Comparison of ENCODE assay signal across 9 cellular contexts in genomic region chr4:159047478-159048165, GRCh38. TPM values are rescaled to one million over a fixed set of nuclear protein-coding genes. Genes with fewer than 3 reads are reported as not detected.
DNase-seq lines count a peak whose midpoint lies in the region; FAIRE-seq and TF ChIP-seq lines count a peak whose summit lies in the region.
"Had no signal": no experiment of that assay in that cellular context is flagged by ENCODE, and none has a peak within 500 bp of the region (broad histone marks: within the 10 kb centered on the region; RNA-seq: fewer than 3 reads in every experiment).

No MANE protein-coding gene starts in this region.

- no peak overlapping the region for H3K4me3 ChIP-seq in endodermal cell (ENCODE audit: low read length)

- H3K27me3 ChIP-seq in endodermal cell (ENCODE audit: control insufficient read depth, insufficient read depth, low read length, poor library complexity, severe bottlenecking): no peaks in the 10 kb centered on the region

- H3K27ac Mint-ChIP-seq in endodermal cell (peak overlapping the region; percentile 75), neural crest cell (ENCODE audit: unreplicated experiment) (peak overlapping the region; percentile 92)

- no peaks in the 10 kb centered on the region for H3K27me3 Mint-ChIP-seq in endodermal cell (ENCODE audit: insufficient read depth)
- H3K27me3 Mint-ChIP-seq in neural crest cell (ENCODE audit: low read depth): no peaks in the 10 kb centered on the region

- TF ChIP-seq CTCF in endodermal cell (conservative IDR thresholded peaks at IDR 0.05) (no peak), neural crest cell (conservative IDR thresholded peaks at IDR 0.05) (no peak)

- DNase-seq in ELR (ENCODE audit: low read depth) (peak; percentile 23), OCI-M1 (lab: John Stamatoyannopoulos, UW) (peak; percentile 80), endodermal cell (no peak), neural crest cell (ENCODE audit: low read depth, low spot score) (no peak), H54 (ENCODE audit: insufficient read length, low spot score) (no peak), SW480 (ENCODE audit: low spot score) (no peak)
- no peak for DNase-seq in activated CD8-positive, alpha-beta memory T cell treated with anti-CD3 and anti-CD28 coated beads, Interleukin-2, amount 50 U/mL, for 4 hours
- DNase-seq in effector CD8-positive, alpha-beta T cell (lab: John Stamatoyannopoulos, UW): no peak
- DNase-seq: NCI-H2171 had no signal

- H3K9me3 ChIP-seq in endodermal cell (ENCODE audit: control insufficient read depth, low read length): no peaks in the 10 kb centered on the region

- peaks cover 6% of the 10 kb centered on the region for H3K4me1 ChIP-seq in endodermal cell (ENCODE audit: control insufficient read depth, insufficient read depth, low read length)

- H3K36me3 ChIP-seq in endodermal cell (ENCODE audit: control insufficient read depth, insufficient read depth, low read length): no peaks in the 10 kb centered on the region

- H3K27ac ChIP-seq in endodermal cell (ENCODE audit: low read depth, low read length): peak overlapping the region; percentile 16

- H3K9me3 Mint-ChIP-seq in endodermal cell (no peaks in the 10 kb centered on the region), neural crest cell (no peaks in the 10 kb centered on the region)

- H3K36me3 Mint-ChIP-seq in endodermal cell (ENCODE audit: low read depth) (no peaks in the 10 kb centered on the region), neural crest cell (ENCODE audit: low read depth) (no peaks in the 10 kb centered on the region)

- WGBS in endodermal cell (ENCODE audit: insufficient coverage in 1 of 2, insufficient read length in 1 of 2), 2 experiments: 94 to 100% methylated on average over 6 to 7 of the region's 7 CpGs

- TF ChIP-seq POLR2A in H54 (IDR thresholded peaks at IDR 0.05; ENCODE audit: low read depth, low read length): no peak

- FAIRE-seq in H54 (lab: Jason Lieb, UNC): no peak

- H3K4me3 Mint-ChIP-seq in endodermal cell: no peak overlapping the region
- H3K4me3 Mint-ChIP-seq in neural crest cell: peak overlapping the region; percentile 62

- H3K4me1 Mint-ChIP-seq in endodermal cell: peaks cover 31% of the 10 kb centered on the region
- H3K4me1 Mint-ChIP-seq in neural crest cell: peaks cover 45% of the 10 kb centered on the region

- H3K9ac ChIP-seq in endodermal cell (ENCODE audit: extremely low read depth, low read length, poor library complexity, severe bottlenecking): no peak overlapping the region

RNA-seq across cellular contexts. Expression of gene RAPGEF2, which starts 55.3 kb away (rescaled TPM):
- total RNA-seq in endodermal cell (10 to 100 TPM; 63.4 to 78.2 TPM), neural crest cell (44.2 and 49.9 TPM in 2 replicates)
- 39.0 TPM for polyA plus RNA-seq in endodermal cell (2013, experiment 1 of 2)
- 38.9 TPM for polyA plus RNA-seq in endodermal cell (2013, experiment 2 of 2)

Comparison
In these comparisons a context has a peak if more than half of its experiments do, and no peak if none do; other contexts are left out.
1. DNase-seq: peak in ELR (single experiment) and OCI-M1 (single experiment); none in endodermal cell (single experiment), neural crest cell (single experiment), H54 (single experiment), SW480 (single experiment), activated CD8-positive, alpha-beta memory T cell treated with anti-CD3 and anti-CD28 coated beads, Interleukin-2, amount 50 U/mL, for 4 hours (single experiment) and effector CD8-positive, alpha-beta T cell (single experiment).